ENCODE assay signal across 10 cellular contexts in genomic region chr16:11632455-11632921, GRCh38. TPM values are rescaled to one million over a fixed set of nuclear protein-coding genes. Genes with fewer than 3 reads are reported as not detected.
DNase-seq lines count a peak whose midpoint lies in the region; ATAC-seq and TF ChIP-seq lines count a peak whose summit lies in the region.
"Had no signal": no experiment of that assay in that cellular context is flagged by ENCODE, and none has a peak within 500 bp of the region (broad histone marks: within the 10 kb centered on the region; RNA-seq: fewer than 3 reads in every experiment).

No MANE protein-coding gene starts in this region.

- H3K4me1 Mint-ChIP-seq in natural killer cell: peaks cover 13 to 24% of the 10 kb centered on the region in 2 donors
- peaks cover 33% of the 10 kb centered on the region for H3K4me1 Mint-ChIP-seq in activated naive CD8-positive, alpha-beta T cell treated with anti-CD3 and anti-CD28 coated beads, Interleukin-2, amount 50 U/mL, for 24 hours

- H3K36me3 Mint-ChIP-seq in natural killer cell: no peaks in the 10 kb centered on the region
- no peaks in the 10 kb centered on the region for H3K36me3 Mint-ChIP-seq in activated naive CD8-positive, alpha-beta T cell treated with anti-CD3 and anti-CD28 coated beads, Interleukin-2, amount 50 U/mL, for 24 hours (ENCODE audit: low read depth)

- peaks cover 0 to 7% of the 10 kb centered on the region in 2 donors for H3K27me3 Mint-ChIP-seq in natural killer cell (ENCODE audit: low read depth in 2 of 2)
- H3K27me3 Mint-ChIP-seq in activated naive CD8-positive, alpha-beta T cell treated with anti-CD3 and anti-CD28 coated beads, Interleukin-2, amount 50 U/mL, for 24 hours: no peaks in the 10 kb centered on the region

- no peak overlapping the region for H3K4me3 Mint-ChIP-seq in natural killer cell
- no peak overlapping the region for H3K4me3 Mint-ChIP-seq in activated naive CD8-positive, alpha-beta T cell treated with anti-CD3 and anti-CD28 coated beads, Interleukin-2, amount 50 U/mL, for 24 hours

- ATAC-seq in natural killer cell: no peak
- no peak for ATAC-seq in activated naive CD8-positive, alpha-beta T cell treated with anti-CD3 and anti-CD28 coated beads, Interleukin-2, amount 50 U/mL, for 24 hours

- H3K27ac Mint-ChIP-seq in natural killer cell: no peak overlapping the region
- no peak overlapping the region for H3K27ac Mint-ChIP-seq in activated naive CD8-positive, alpha-beta T cell treated with anti-CD3 and anti-CD28 coated beads, Interleukin-2, amount 50 U/mL, for 24 hours

- H3K27ac ChIP-seq in HUES64 (ENCODE audit: low read depth, low read length) (no peak overlapping the region), ectodermal cell (ENCODE audit: insufficient read depth, low read depth, low read length, poor library complexity, severe bottlenecking) (peak overlapping the region; percentile 44), tibial artery (peak overlapping the region; percentile 80 to 81)

- no peaks in the 10 kb centered on the region for H3K36me3 ChIP-seq in HUES64 (ENCODE audit: insufficient read depth, low read length)
- H3K36me3 ChIP-seq in ectodermal cell (ENCODE audit: control insufficient read depth, insufficient read depth, low read length): no peaks in the 10 kb centered on the region
- no peaks in the 10 kb centered on the region for H3K36me3 ChIP-seq in tibial artery
- H3K36me3 ChIP-seq: pancreas had no signal

- DNase-seq in medulla oblongata (ENCODE audit: extremely low spot score): peak; percentile 80
- DNase-seq in tibial artery: peak; percentile 63 to 88
- no peak for DNase-seq in natural killer cell
- DNase-seq in germinal center (ENCODE audit: low spot score): no peak
- DNase-seq in 8988T: no peak
- no peak for DNase-seq in activated naive CD8-positive, alpha-beta T cell treated with anti-CD3 and anti-CD28 coated beads, Interleukin-2, amount 50 U/mL, for 24 hours
- DNase-seq: T-helper 1 cell had no signal

- intact Hi-C loops in tibial artery (cut with DNase I; ENCODE audit: low total_unique reads): no loop called here
- intact Hi-C loops in natural killer cell (cut with micrococcal nuclease): no loop called here

- no peaks in the 10 kb centered on the region for H3K9me3 Mint-ChIP-seq in natural killer cell
- H3K9me3 Mint-ChIP-seq in activated naive CD8-positive, alpha-beta T cell treated with anti-CD3 and anti-CD28 coated beads, Interleukin-2, amount 50 U/mL, for 24 hours: no peaks in the 10 kb centered on the region

- WGBS in HUES64: 74% methylated on average over 14 of the region's 14 CpGs
- WGBS in ectodermal cell, 2 experiments: 68 to 69% methylated on average over 14 of the region's 14 CpGs

- no peaks in the 10 kb centered on the region for H3K9me3 ChIP-seq in HUES64 (ENCODE audit: insufficient read depth, low read depth, low read length)
- H3K9me3 ChIP-seq in ectodermal cell (ENCODE audit: control insufficient read depth, low read length): no peaks in the 10 kb centered on the region
- no peaks in the 10 kb centered on the region for H3K9me3 ChIP-seq in tibial artery
- H3K9me3 ChIP-seq: pancreas had no signal

- no peak for TF ChIP-seq CTCF in tibial artery (IDR thresholded peaks at IDR 0.05)
- TF ChIP-seq CTCF in natural killer cell (IDR thresholded peaks at IDR 0.05): no peak

- 0 out of 2 replicates have a peak overlapping the region, but pooled peaks have one; percentile 36 for H3K9ac ChIP-seq in HUES64 (ENCODE audit: low read depth, low read length)

- H3K27me3 ChIP-seq in HUES64 (ENCODE audit: insufficient read depth, low read length): no peaks in the 10 kb centered on the region
- no peaks in the 10 kb centered on the region for H3K27me3 ChIP-seq in ectodermal cell (ENCODE audit: control insufficient read depth, insufficient read depth, low read length, poor library complexity, severe bottlenecking)
- no peaks in the 10 kb centered on the region for H3K27me3 ChIP-seq in tibial artery
- H3K27me3 ChIP-seq: pancreas had no signal

- H3K4me1 ChIP-seq in HUES64 (ENCODE audit: insufficient read depth, low read length): peaks cover 9% of the 10 kb centered on the region
- H3K4me1 ChIP-seq in ectodermal cell (ENCODE audit: control insufficient read depth, insufficient read depth, low read length): peaks cover 9% of the 10 kb centered on the region
- peaks cover 0 to 23% (median 14%) of the 10 kb centered on the region in 4 donors for H3K4me1 ChIP-seq in tibial artery

- H3K4me3 ChIP-seq in HUES64 (ENCODE audit: low read length) (no peak overlapping the region), ectodermal cell (ENCODE audit: insufficient read depth, low read depth, low read length) (no peak overlapping the region), tibial artery (peak overlapping the region in 1 of 2 donors; percentile 15)
- H3K4me3 ChIP-seq: pancreas had no signal

RNA-seq across cellular contexts. Expression of gene SNN, which starts 35.8 kb away (rescaled TPM):
- 48.0 TPM for polyA plus RNA-seq in HUES64 (2013, experiment 1 of 2)
- polyA plus RNA-seq in HUES64 (2013, experiment 2 of 2): 58.7 TPM
- 67.7 TPM for polyA plus RNA-seq in ectodermal cell (2013, experiment 1 of 4)
- polyA plus RNA-seq in ectodermal cell (2013, experiment 2 of 4): 78.5 TPM
- polyA plus RNA-seq in ectodermal cell (2013, experiment 3 of 4): 62.1 TPM
- polyA plus RNA-seq in ectodermal cell (2013, experiment 4 of 4): 71.7 TPM
- total RNA-seq in natural killer cell: 10 to 100 TPM in 2 of 3 donors, 1 to 10 TPM in 1; 5.3 to 20.0 (median 12.5) TPM

RNA-seq across cellular contexts. Expression of gene LITAF, which starts 45.8 kb away (rescaled TPM):
- 147 TPM for polyA plus RNA-seq in HUES64 (2013, experiment 1 of 2)
- 152 TPM for polyA plus RNA-seq in HUES64 (2013, experiment 2 of 2)
- 65.0 TPM for polyA plus RNA-seq in ectodermal cell (2013, experiment 1 of 4)
- 64.8 TPM for polyA plus RNA-seq in ectodermal cell (2013, experiment 2 of 4)
- polyA plus RNA-seq in ectodermal cell (2013, experiment 3 of 4): 61.5 TPM
- 63.5 TPM for polyA plus RNA-seq in ectodermal cell (2013, experiment 4 of 4)
- 100 to 1,000 TPM; 584 to 772 (median 726) TPM for total RNA-seq in natural killer cell

Comparison
In these comparisons a context has a peak if more than half of its experiments do, and no peak if none do; other contexts are left out.
1. DNase-seq: peak in medulla oblongata (single experiment) and tibial artery (2 of 2); none in natural killer cell (single experiment), germinal center (single experiment), 8988T (single experiment) and activated naive CD8-positive, alpha-beta T cell treated with anti-CD3 and anti-CD28 coated beads, Interleukin-2, amount 50 U/mL, for 24 hours (single experiment).